ENCODE assay signal across 24 cellular contexts in the genomic region with DNA sequence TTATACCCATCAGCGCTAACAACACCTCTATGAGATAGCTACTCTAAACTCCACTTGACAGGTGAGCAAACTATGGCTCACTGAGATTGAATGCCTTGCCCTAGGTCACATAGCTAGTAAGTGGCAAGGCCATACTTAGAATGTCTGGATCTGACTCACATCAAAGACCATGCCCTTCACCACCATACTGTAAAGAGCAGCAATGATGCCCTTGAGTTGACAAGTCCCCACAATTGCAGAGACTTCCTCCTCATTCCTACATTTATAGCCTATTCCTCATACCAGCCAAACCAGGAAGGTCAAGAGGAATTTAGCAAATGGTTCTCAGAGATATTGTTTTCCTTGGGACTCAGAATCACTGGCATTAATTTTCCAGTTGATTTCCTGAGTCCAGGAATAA.
"Had no signal": no experiment of that assay in that cellular context is flagged by ENCODE, and none has a peak within 500 bp of the region (broad histone marks: within the 10 kb centered on the region; RNA-seq: fewer than 3 reads in every experiment).

No MANE protein-coding gene starts in this region.

- H3K4me1 ChIP-seq: SJSA1 had no signal

- H3K4me2 ChIP-seq: KMS-11 had no signal

- H3K36me3 ChIP-seq: SJSA1 had no signal

- H3K9ac ChIP-seq: KMS-11 had no signal

- H3K9me3 ChIP-seq: SJSA1 had no signal

- ATAC-seq: K562, T-cell had no signal

- DNase-seq: Kasumi-1, MV-4-11, NCI-H1048, NCI-H1105, NCI-H1417 treated with DMSO at 0.1 percent for 48 hours, NCI-H146, NCI-H1694 treated with DMSO at 0.1 percent for 48 hours, NCI-H1930, NCI-H2081, NCI-H2107, NCI-H226, NCI-H446, NCI-H524, NCI-H69, NCI-H774, Right ventricle myocardium superior, RPMI8226, SIG-M5, T-cell had no signal

- H3K27ac ChIP-seq: HL-60, KMS-11, SJSA1, SK-N-MC had no signal

- H3K4me3 ChIP-seq: K562, SJSA1, SK-N-MC had no signal
